ENCODE assay signal across 21 cellular contexts in genomic region chr7:23746629-23747028, GRCh38. TPM values are rescaled to one million over a fixed set of nuclear protein-coding genes. Genes with fewer than 3 reads are reported as not detected.
DNase-seq lines count a peak whose midpoint lies in the region; ATAC-seq, FAIRE-seq and TF ChIP-seq lines count a peak whose summit lies in the region.
"Had no signal": no experiment of that assay in that cellular context is flagged by ENCODE, and none has a peak within 500 bp of the region (broad histone marks: within the 10 kb centered on the region; RNA-seq: fewer than 3 reads in every experiment).

No MANE protein-coding gene starts in this region.

- H3K4me1 Mint-ChIP-seq in WTC11, result no peaks in the 10 kb centered on the region
- H3K4me1 Mint-ChIP-seq: B cell; CD4-positive, CD25-positive, alpha-beta regulatory T cell had no signal

- H3K36me3 ChIP-seq in H7 (replicated peaks; ENCODE audit: control insufficient read depth, insufficient read depth, low read length), result no peaks in the 10 kb centered on the region

- peak; percentile 92 for FAIRE-seq in G401.6 (lab: Jason Lieb, UNC)
- FAIRE-seq in frontal cortex (lab: Jason Lieb, UNC), result peak; percentile 65
- FAIRE-seq: GM12878, GM18507, H54 had no signal

- H3K27me3 ChIP-seq in H7 (ENCODE audit: control insufficient read depth, insufficient read depth, low read length), result no peaks in the 10 kb centered on the region
- H3K27me3 ChIP-seq: BLaER1 had no signal

- DNase-seq in WTC11 (ENCODE audit: low spot score) (no peak), frontal cortex (ENCODE audit: low spot score in 2 of 2) (no peak), NCI-H524 treated with DMSO at 0.1 percent for 48 hours (lab: John Stamatoyannopoulos, UW) (no peak), T-helper 2 cell (no peak), H7 (no peak)
- DNase-seq: 8988T; Caco-2; CD4-positive, CD25-positive, alpha-beta regulatory T cell; CD8-positive, alpha-beta T cell; DMS153; DND-41; GDM1; GOT3; HCEC 1CT had no signal

- H3K27me3 Mint-ChIP-seq in WTC11 (ENCODE audit: low read depth), result peaks cover 3% of the 10 kb centered on the region; the same call in 1 of the 2 replicates
- H3K27me3 Mint-ChIP-seq: B cell had no signal

- POLR2A ChIA-PET in WTC11 (lab: Charles Lee), result no interaction called here

- no peak overlapping the region for H3K4me3 ChIP-seq in H7 (ENCODE audit: insufficient read depth, low read depth, low read length)
- H3K4me3 ChIP-seq: BLaER1, GM12878 had no signal

- H3K9me3 Mint-ChIP-seq in WTC11, result peaks cover 50% of the 10 kb centered on the region

- peaks cover 16% of the 10 kb centered on the region for H3K36me3 Mint-ChIP-seq in WTC11

- no peak overlapping the region for H3K27ac Mint-ChIP-seq in WTC11
- H3K27ac Mint-ChIP-seq: B cell; CD8-positive, alpha-beta T cell had no signal

- ATAC-seq in WTC11, result no peak
- no peak for ATAC-seq in GM18502 (IDR thresholded peaks at IDR 0.05; ENCODE audit: poor library complexity, unreplicated experiment)
- ATAC-seq: CD8-positive, alpha-beta T cell; GM12878 had no signal

- CTCF ChIA-PET in WTC11 (lab: Charles Lee), result no interaction called here

- no peak overlapping the region for H3K4me3 Mint-ChIP-seq in WTC11
- H3K4me3 Mint-ChIP-seq: B cell; CD4-positive, CD25-positive, alpha-beta regulatory T cell; CD8-positive, alpha-beta T cell had no signal

- TF ChIP-seq CTCF in WTC11 (IDR thresholded peaks at IDR 0.05), result no peak

TF ChIP-seq in WTC11, 78 proteins besides CTCF, POLR2A, EP300 and RAD21:
- no peak for TF ChIP-seq SP1 (CRISPR knock-in tag; conservative IDR thresholded peaks at IDR 0.05)
- no peak for TF ChIP-seq GRHL2 (CRISPR knock-in tag; IDR thresholded peaks at IDR 0.05; ENCODE audit: insufficient replicate concordance, severe bottlenecking)
- peak; percentile 91 for TF ChIP-seq HMGA2 (CRISPR knock-in tag; IDR thresholded peaks at IDR 0.05)
- TF ChIP-seq CREB1 (CRISPR knock-in tag; IDR thresholded peaks at IDR 0.05), result no peak

RNA-seq across cellular contexts. Expression of gene STK31, which starts 36.6 kb away (rescaled TPM):
- total RNA-seq in WTC11 (2021) (0.21 to 0.42 TPM (median 0.30 TPM) in 3 replicates), frontal cortex (13.5 TPM)
- 0.73 and 0.92 TPM in 2 replicates for total RNA-seq in H7 (2014; rRNA removed; shearing (Covaris generic))
